ENCODE assay signal across 13 cellular contexts in the genomic region with DNA sequence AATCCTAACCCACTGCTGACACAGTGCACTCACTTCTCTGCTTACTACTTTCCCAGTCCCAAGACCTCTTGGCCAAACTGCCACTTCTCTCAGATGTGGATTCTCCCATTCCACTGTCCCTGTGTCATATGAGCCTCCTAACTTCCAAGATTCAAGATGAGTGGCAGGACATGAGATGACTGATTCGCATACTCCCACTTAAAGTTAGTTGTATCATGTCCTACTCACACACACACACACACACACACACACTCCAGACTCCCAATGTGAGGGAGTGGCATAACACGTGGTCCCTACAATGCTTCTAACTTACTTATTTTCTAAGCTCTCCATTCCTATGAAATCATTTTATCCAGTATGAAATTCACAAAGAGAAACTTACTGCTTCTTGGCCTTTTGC.
"Had no signal": no experiment of that assay in that cellular context is flagged by ENCODE, and none has a peak within 500 bp of the region (broad histone marks: within the 10 kb centered on the region; RNA-seq: fewer than 3 reads in every experiment).

No MANE protein-coding gene starts in this region.

- H3K9me3 ChIP-seq: gastroesophageal sphincter, mucosa of descending colon, neutrophil had no signal

- H3K36me3 ChIP-seq: gastroesophageal sphincter, left ventricle myocardium inferior, neutrophil had no signal

- H3K4me1 ChIP-seq: gastroesophageal sphincter had no signal

- H3K4me3 ChIP-seq: gastroesophageal sphincter, left ventricle myocardium inferior, mucosa of descending colon had no signal

- ATAC-seq: activated CD4-positive, CD25-positive, alpha-beta regulatory T cell treated with anti-CD3 and anti-CD28 coated beads, Interleukin-2, amount 50 U/mL, for 24 hours; gastroesophageal sphincter; mucosa of descending colon; naive thymus-derived CD8-positive, alpha-beta T cell; stimulated activated naive CD8-positive, alpha-beta T cell treated with anti-CD3 and anti-CD28 coated beads, Interleukin-15, Interleukin-2, amounts not matched to agents 100 U/mL and 50 U/mL, for 24 hours had no signal

- H3K27me3 ChIP-seq: gastroesophageal sphincter, neutrophil had no signal

- DNase-seq: activated CD4-positive, alpha-beta T cell treated with anti-CD3 and anti-CD28 coated beads, Interleukin-2, amount 50 U/mL, for 1 hour; activated CD8-positive, alpha-beta memory T cell treated with anti-CD3 and anti-CD28 coated beads for 24 hours; aorta; effector memory CD4-positive, alpha-beta T cell; kidney; left ventricle myocardium inferior; mucosa of descending colon; naive thymus-derived CD8-positive, alpha-beta T cell; posterior cingulate gyrus; stimulated activated naive CD8-positive, alpha-beta T cell treated with anti-CD3 and anti-CD28 coated beads, Interleukin-15, Interleukin-2, amounts not matched to agents 100 U/mL and 50 U/mL, for 24 hours had no signal

- H3K27ac ChIP-seq: gastroesophageal sphincter, left ventricle myocardium inferior, neutrophil had no signal
